ENCODE assay signal across 20 cellular contexts in genomic region chr17:61406543-61406845, GRCh38. TPM values are rescaled to one million over a fixed set of nuclear protein-coding genes. Genes with fewer than 3 reads are reported as not detected.
DNase-seq lines count a peak whose midpoint lies in the region; ATAC-seq and TF ChIP-seq lines count a peak whose summit lies in the region.
"Had no signal": no experiment of that assay in that cellular context is flagged by ENCODE, and none has a peak within 500 bp of the region (broad histone marks: within the 10 kb centered on the region; RNA-seq: fewer than 3 reads in every experiment).

No MANE protein-coding gene starts in this region.

- no peak for TF ChIP-seq CTCF in Panc1 (IDR thresholded peaks at IDR 0.05)
- no peak for TF ChIP-seq CTCF in coronary artery (IDR thresholded peaks at IDR 0.05)
- no peak for TF ChIP-seq CTCF in mesothelial cell of epicardium (IDR thresholded peaks at IDR 0.05; ENCODE audit: unreplicated experiment)
- TF ChIP-seq CTCF in tibial artery (IDR thresholded peaks at IDR 0.05), result no peak
- TF ChIP-seq CTCF in endothelial cell (IDR thresholded peaks at IDR 0.05; ENCODE audit: unreplicated experiment), result no peak

- H3K36me3 Mint-ChIP-seq in mesothelial cell of epicardium, result peaks cover 37% of the 10 kb centered on the region
- H3K36me3 Mint-ChIP-seq in endothelial cell (ENCODE audit: low read depth, unreplicated experiment), result peaks cover 3% of the 10 kb centered on the region
- H3K36me3 Mint-ChIP-seq: CD4-positive, alpha-beta memory T cell had no signal

- H3K9me3 Mint-ChIP-seq in mesothelial cell of epicardium (no peaks in the 10 kb centered on the region), endothelial cell (ENCODE audit: unreplicated experiment) (no peaks in the 10 kb centered on the region)
- H3K9me3 Mint-ChIP-seq: activated naive CD8-positive, alpha-beta T cell treated with anti-CD3 and anti-CD28 coated beads, Interleukin-2, amount 50 U/mL, for 24 hours had no signal

- CTCF ChIA-PET in Panc1 (lab: Charles Lee), result interaction anchor here (0.6 to 1.5 kb wide), 3 partner anchors 12 to 435 kb away, joined by 3 to 6 read pairs (median 4); no protein-coding TSS in a partner anchor

- no peak overlapping the region for H3K4me3 ChIP-seq in Panc1 (ENCODE audit: low read depth in 2 of 2, low read length in 2 of 2)
- peak overlapping the region; percentile 84 for H3K4me3 ChIP-seq in coronary artery
- H3K4me3 ChIP-seq in tibial artery, result no peak overlapping the region

- H3K27ac ChIP-seq in Panc1 (ENCODE audit: low read length), result peak overlapping the region; percentile 39; the same call in 1 of the 2 replicates
- H3K27ac ChIP-seq in coronary artery, result peak overlapping the region; percentile 97 to 99
- H3K27ac ChIP-seq in tibial artery, result peak overlapping the region; percentile 98
- H3K27ac ChIP-seq: KMS-11, RWPE1 had no signal

- no peaks in the 10 kb centered on the region for H3K36me3 ChIP-seq in Panc1 (ENCODE audit: control insufficient read depth, insufficient read depth, low read length)
- peaks cover 28 to 53% (median 44%) of the 10 kb centered on the region in 3 donors for H3K36me3 ChIP-seq in tibial artery

- H3K4me3 Mint-ChIP-seq in mesothelial cell of epicardium, result peak overlapping the region; percentile 68
- no peak overlapping the region for H3K4me3 Mint-ChIP-seq in endothelial cell (ENCODE audit: unreplicated experiment)
- H3K4me3 Mint-ChIP-seq: activated CD8-positive, alpha-beta T cell treated with anti-CD3 and anti-CD28 coated beads, Interleukin-2, amount 10 ng/mL, durations not matched to agents 7 days and 5 days; activated naive CD8-positive, alpha-beta T cell treated with anti-CD3 and anti-CD28 coated beads, Interleukin-2, amount 50 U/mL, for 24 hours had no signal

- no TSS peak for BruUV-seq in Panc1 (replicated peaks; lab: Mats Ljungman, UMichigan)

- DNase-seq in Panc1 (ENCODE audit: low read depth, low spot score), result no peak
- no peak for DNase-seq in coronary artery (ENCODE audit: low spot score)
- DNase-seq in mesothelial cell of epicardium (ENCODE audit: low spot score in 2 of 2, unreplicated experiment in 2 of 2), result no peak
- DNase-seq in tibial artery, result no peak
- DNase-seq in endothelial cell (ENCODE audit: low spot score), result no peak
- no peak for DNase-seq in CD1c-positive myeloid dendritic cell (ENCODE audit: extremely low spot score)
- no peak for DNase-seq in SIG-M5 treated with dmso at 0.1 percent for 504 hours (lab: John Stamatoyannopoulos, UW; ENCODE audit: unreplicated experiment)
- DNase-seq: activated CD8-positive, alpha-beta T cell treated with anti-CD3 and anti-CD28 coated beads, Interleukin-2, amount 10 ng/mL, durations not matched to agents 7 days and 5 days; activated gamma-delta T cell; activated naive CD8-positive, alpha-beta T cell treated with anti-CD3 and anti-CD28 coated beads, Interleukin-2, amount 50 U/mL, for 24 hours; CD4-positive, alpha-beta memory T cell; GDM1; hippocampal formation; mammary epithelial cell; NCI-H187 treated with DMSO at 0.1 percent for 48 hours had no signal

- in situ Hi-C loops in Panc1 (cut with HindIII; ENCODE audit: low pct_unique_long_range_greater_than_20kb, low sequenced_read_pairs), result no loop called here

- no peak for ATAC-seq in Panc1
- no peak for ATAC-seq in GM19455 (IDR thresholded peaks at IDR 0.05; ENCODE audit: unreplicated experiment)
- ATAC-seq: activated CD8-positive, alpha-beta T cell treated with anti-CD3 and anti-CD28 coated beads, Interleukin-2, amount 10 ng/mL, durations not matched to agents 7 days and 5 days; activated naive CD8-positive, alpha-beta T cell treated with anti-CD3 and anti-CD28 coated beads, Interleukin-2, amount 50 U/mL, for 24 hours had no signal

- intact Hi-C loops in Panc1 (cut with micrococcal nuclease; ENCODE audit: unreplicated experiment), result loop anchor here (5.0 kb wide), 1 partner anchor 434 kb away; no protein-coding TSS in a partner anchor
- intact Hi-C loops in tibial artery (cut with DNase I; ENCODE audit: low total_unique reads), result loop anchor here (5.0 kb wide), 1 partner anchor 404 kb away; no protein-coding TSS in a partner anchor

- H3K9me3 ChIP-seq in Panc1 (ENCODE audit: control insufficient read depth, insufficient read depth, low read depth, low read length) (no peaks in the 10 kb centered on the region), tibial artery (no peaks in the 10 kb centered on the region)

- H3K27ac Mint-ChIP-seq in mesothelial cell of epicardium (peak overlapping the region; percentile 92), endothelial cell (ENCODE audit: unreplicated experiment) (no peak overlapping the region)
- H3K27ac Mint-ChIP-seq: activated CD8-positive, alpha-beta T cell treated with anti-CD3 and anti-CD28 coated beads, Interleukin-2, amount 10 ng/mL, durations not matched to agents 7 days and 5 days; activated naive CD8-positive, alpha-beta T cell treated with anti-CD3 and anti-CD28 coated beads, Interleukin-2, amount 50 U/mL, for 24 hours had no signal

- peaks cover 3% of the 10 kb centered on the region for H3K27me3 Mint-ChIP-seq in mesothelial cell of epicardium (ENCODE audit: low read depth)
- peaks cover 43% of the 10 kb centered on the region for H3K27me3 Mint-ChIP-seq in endothelial cell (ENCODE audit: unreplicated experiment)

- POLR2A ChIA-PET in Panc1 (lab: Charles Lee), result interaction anchor here (0.6 kb wide), 1 partner anchor 321 kb away, joined by 4 read pairs; no protein-coding TSS in a partner anchor

- H3K4me1 Mint-ChIP-seq in mesothelial cell of epicardium (peaks cover 63% of the 10 kb centered on the region), endothelial cell (ENCODE audit: unreplicated experiment) (peaks cover 5% of the 10 kb centered on the region)

- H3K27me3 ChIP-seq in Panc1 (ENCODE audit: control insufficient read depth, insufficient read depth, low read length) (no peaks in the 10 kb centered on the region), tibial artery (peaks cover 0 to 2% of the 10 kb centered on the region in 2 donors)

- H3K4me1 ChIP-seq in Panc1 (ENCODE audit: control insufficient read depth, insufficient read depth, low read length), result peaks cover 18% of the 10 kb centered on the region
- H3K4me1 ChIP-seq in tibial artery, result peaks cover 0 to 86% (median 71%) of the 10 kb centered on the region in 4 donors

RNA-seq across cellular contexts. Expression of gene TBX2, which starts 6.9 kb away (rescaled TPM):
- total RNA-seq in Panc1 (2021; ENCODE audit: unreplicated experiment) (35.6 TPM), mesothelial cell of epicardium (164 to 176 TPM (median 173 TPM) in 3 replicates), endothelial cell (ENCODE audit: unreplicated experiment) (0.23 TPM)
- polyA plus RNA-seq in Panc1 (2012; ENCODE audit: insufficient read length), result 30.7 TPM
- total RNA-seq: activated CD8-positive, alpha-beta T cell treated with anti-CD3 and anti-CD28 coated beads, Interleukin-2, amount 10 ng/mL, durations not matched to agents 7 days and 5 days; CD4-positive, alpha-beta memory T cell had no signal
- polyA plus RNA-seq: CD4-positive, alpha-beta memory T cell; mammary epithelial cell had no signal

RNA-seq across cellular contexts. Expression of gene TBX4, which starts 45.7 kb away (rescaled TPM):
- total RNA-seq in Panc1 (2021; ENCODE audit: unreplicated experiment) (not detected), mesothelial cell of epicardium (51.9 to 56.6 TPM (median 54.2 TPM) in 3 replicates), endothelial cell (ENCODE audit: unreplicated experiment) (1.1 TPM)
- polyA plus RNA-seq in Panc1 (2012; ENCODE audit: insufficient read length), result 0.19 TPM
- total RNA-seq: activated CD8-positive, alpha-beta T cell treated with anti-CD3 and anti-CD28 coated beads, Interleukin-2, amount 10 ng/mL, durations not matched to agents 7 days and 5 days; CD4-positive, alpha-beta memory T cell; HT1080; omental fat pad had no signal
- polyA plus RNA-seq: CD4-positive, alpha-beta memory T cell had no signal

Comparison
In these comparisons a context has a peak if more than half of its experiments do, and no peak if none do; other contexts are left out.
1. H3K27ac ChIP-seq: peak in every context shown above with its lines; median percentile 98 in coronary artery; 98 in tibial artery; 39 in Panc1.
2. RNA of gene TBX2, which starts 6.9 kb away (total RNA-seq): 164 to 176 TPM in mesothelial cell of epicardium and 35.6 TPM in Panc1 (single experiment); 0.23 TPM in endothelial cell (single experiment); every median in the first group is over 10 times any median in the second.
3. RNA of gene TBX4, which starts 45.7 kb away (total RNA-seq): 51.9 to 56.6 TPM in mesothelial cell of epicardium; 1.1 TPM in endothelial cell (single experiment) and not detected in Panc1 (single experiment); every median in the first group is over 10 times any median in the second.